ENCODE assay signal across 20 cellular contexts in genomic region chr9:69970001-69970531, GRCh38.
"Had no signal": no experiment of that assay in that cellular context is flagged by ENCODE, and none has a peak within 500 bp of the region (broad histone marks: within the 10 kb centered on the region; RNA-seq: fewer than 3 reads in every experiment).

No MANE protein-coding gene starts in this region.

- H3K27me3 Mint-ChIP-seq: activated naive CD4-positive, alpha-beta T cell treated with anti-CD3 and anti-CD28 coated beads, Interleukin-2, amount 50 U/mL, for 24 hours; stimulated activated naive CD8-positive, alpha-beta T cell treated with anti-CD3 and anti-CD28 coated beads, Interleukin-15, Interleukin-2, amounts not matched to agents 100 ng/mL and 50 ng/mL, for 24 hours had no signal

- H3K9me3 ChIP-seq: heart right ventricle, prostate gland, right atrium auricular region, tibial nerve, uterus had no signal

- H3K27me3 ChIP-seq: heart right ventricle, right atrium auricular region, tibial nerve, uterus had no signal

- H3K4me1 ChIP-seq: prostate gland, right atrium auricular region, uterus had no signal

- H3K27ac Mint-ChIP-seq: activated naive CD4-positive, alpha-beta T cell treated with anti-CD3 and anti-CD28 coated beads, Interleukin-2, amount 50 U/mL, for 24 hours; immature natural killer cell; memory B cell; stimulated activated naive CD8-positive, alpha-beta T cell treated with anti-CD3 and anti-CD28 coated beads, Interleukin-15, Interleukin-2, amounts not matched to agents 100 ng/mL and 50 ng/mL, for 24 hours had no signal

- H3K9me3 Mint-ChIP-seq: activated naive CD4-positive, alpha-beta T cell treated with anti-CD3 and anti-CD28 coated beads, Interleukin-2, amount 50 U/mL, for 24 hours; activated T-cell treated with anti-CD3 and anti-CD28 coated beads, Interleukin-2, amount 50 U/mL, for 4 hours; effector memory CD8-positive, alpha-beta T cell; immature natural killer cell; memory B cell; naive B cell; neural crest cell; stimulated activated naive CD8-positive, alpha-beta T cell treated with anti-CD3 and anti-CD28 coated beads, Interleukin-15, Interleukin-2, amounts not matched to agents 100 ng/mL and 50 ng/mL, for 24 hours had no signal

- H3K27ac ChIP-seq: heart right ventricle, prostate gland, right atrium auricular region, tibial nerve, uterus had no signal

- H3K4me3 ChIP-seq: heart right ventricle, prostate gland, right atrium auricular region, tibial nerve, uterus had no signal

- H3K4me3 Mint-ChIP-seq: activated naive CD4-positive, alpha-beta T cell treated with anti-CD3 and anti-CD28 coated beads, Interleukin-2, amount 50 U/mL, for 24 hours; activated T-cell treated with anti-CD3 and anti-CD28 coated beads, Interleukin-2, amount 50 U/mL, for 4 hours; effector memory CD8-positive, alpha-beta T cell; immature natural killer cell; memory B cell; naive B cell; neural crest cell; stimulated activated naive CD8-positive, alpha-beta T cell treated with anti-CD3 and anti-CD28 coated beads, Interleukin-15, Interleukin-2, amounts not matched to agents 100 ng/mL and 50 ng/mL, for 24 hours had no signal

- H3K36me3 ChIP-seq: heart right ventricle, prostate gland, right atrium auricular region, tibial nerve, uterus had no signal

- H3K4me1 Mint-ChIP-seq: activated naive CD4-positive, alpha-beta T cell treated with anti-CD3 and anti-CD28 coated beads, Interleukin-2, amount 50 U/mL, for 24 hours; immature natural killer cell; memory B cell; naive B cell; neural crest cell had no signal

- H3K36me3 Mint-ChIP-seq: activated naive CD4-positive, alpha-beta T cell treated with anti-CD3 and anti-CD28 coated beads, Interleukin-2, amount 50 U/mL, for 24 hours; immature natural killer cell; memory B cell; naive B cell had no signal

- DNase-seq: activated CD4-positive, alpha-beta T cell treated with anti-CD3 and anti-CD28 coated beads, Interleukin-2, amount 50 U/mL, for 1 hour; activated CD4-positive, CD25-positive, alpha-beta regulatory T cell treated with anti-CD3 and anti-CD28 coated beads, Interleukin-2, amount 50 U/mL, for 72 hours; activated CD8-positive, alpha-beta memory T cell treated with anti-CD3 and anti-CD28 coated beads, Interleukin-2, amount 50 U/mL, for 4 hours; activated T-cell treated with anti-CD3 and anti-CD28 coated beads, Interleukin-2, amount 50 U/mL, for 4 hours; effector memory CD8-positive, alpha-beta T cell; heart right ventricle; immature natural killer cell; kidney glomerular epithelial cell; left ventricle myocardium superior; naive B cell; stimulated activated CD4-positive, alpha-beta T cell treated with anti-CD3 and anti-CD28 coated beads, Interleukin-2, amount 100 ng/mL, for 48 hours; T1000; uterus had no signal
